Comparison of ENCODE assay signal across 7 cellular contexts in the genomic region with DNA sequence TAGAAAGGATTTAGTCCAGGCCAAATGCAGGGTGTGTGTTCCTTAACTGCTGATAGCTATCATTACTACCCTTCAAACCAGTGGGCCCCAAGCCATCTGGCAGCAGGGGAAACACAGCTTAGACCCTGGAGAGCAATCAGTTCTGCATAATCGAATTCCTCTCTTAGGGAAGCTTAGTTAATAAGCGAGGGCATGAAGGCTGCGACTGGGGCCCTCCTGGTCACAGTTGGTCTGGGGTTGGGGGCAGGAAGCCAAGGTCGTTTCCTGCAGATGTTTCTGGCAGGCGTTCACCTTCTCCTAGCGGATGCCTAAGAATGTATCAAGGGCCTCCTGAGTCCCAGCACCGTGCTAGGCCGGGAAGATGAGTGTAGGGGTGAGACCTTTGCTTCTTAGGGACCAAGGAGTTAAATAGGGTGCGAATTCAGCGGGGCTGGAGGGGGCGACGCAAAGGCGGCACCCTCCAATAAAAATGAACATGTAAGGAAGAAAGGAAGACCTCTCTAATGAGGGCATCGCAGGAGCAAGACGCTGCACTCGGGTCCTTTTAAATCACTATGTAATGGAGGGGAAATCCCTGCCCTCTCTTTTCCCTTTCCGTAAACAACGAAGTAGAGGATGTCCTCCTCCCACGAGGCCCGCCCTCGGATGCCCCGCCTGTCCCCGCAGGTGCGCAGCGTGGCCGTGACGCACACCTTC. TPM values are rescaled to one million over a fixed set of nuclear protein-coding genes. Genes with fewer than 3 reads are reported as not detected.
DNase-seq lines count a peak whose midpoint lies in the region; ATAC-seq and TF ChIP-seq lines count a peak whose summit lies in the region.

No MANE protein-coding gene starts in this region.

- peaks cover 61% of the 10 kb centered on the region for H3K4me1 Mint-ChIP-seq in central memory CD8-positive, alpha-beta T cell

- peak overlapping the region; percentile 99 for H3K27ac Mint-ChIP-seq in central memory CD8-positive, alpha-beta T cell (ENCODE audit: low read depth)

- H3K27me3 Mint-ChIP-seq in central memory CD8-positive, alpha-beta T cell = no peaks in the 10 kb centered on the region

- H3K36me3 Mint-ChIP-seq in central memory CD8-positive, alpha-beta T cell (ENCODE audit: insufficient read depth) = peaks cover 39% of the 10 kb centered on the region

- no peaks in the 10 kb centered on the region for H3K36me3 ChIP-seq in lower lobe of right lung

- H3K9me3 Mint-ChIP-seq in central memory CD8-positive, alpha-beta T cell = peaks cover 12% of the 10 kb centered on the region

- TF ChIP-seq CTCF in GM13976 (IDR thresholded peaks at IDR 0.05; ENCODE audit: borderline replicate concordance, control extremely low read depth, extremely low read depth, insufficient read depth, missing control alignments) (no peak), lower lobe of right lung (IDR thresholded peaks at IDR 0.05) (no peak)

- peak; percentile 15 for ATAC-seq in HG03108 (IDR thresholded peaks at IDR 0.05; ENCODE audit: unreplicated experiment)
- ATAC-seq in central memory CD8-positive, alpha-beta T cell (replicated peaks; ENCODE audit: extremely low read depth, poor library complexity, severe bottlenecking) = peak; percentile 39
- peak; percentile 29 to 36 for ATAC-seq in lower lobe of right lung

- H3K4me1 ChIP-seq in lower lobe of right lung = peaks cover 41% of the 10 kb centered on the region

- DNase-seq in GM13976 (ENCODE audit: low spot score) (peak; percentile 53), T-helper 22 cell (ENCODE audit: low read depth) (peak; percentile 92), lower lobe of right lung (peak; percentile 60), putamen (ENCODE audit: low spot score) (no peak)
- DNase-seq in central memory CD8-positive, alpha-beta T cell (ENCODE audit: low spot score in 2 of 2) = peak; percentile 79 to 91
- DNase-seq in stimulated activated CD8-positive, alpha-beta memory T cell treated with anti-CD3 and anti-CD28 coated beads, Interleukin-15, amount 100 ng/mL, for 24 hours (ENCODE audit: low read depth) = peak; percentile 59

- no peaks in the 10 kb centered on the region for H3K27me3 ChIP-seq in lower lobe of right lung (ENCODE audit: low read depth)

- peak overlapping the region; percentile 78 for H3K4me3 ChIP-seq in lower lobe of right lung

- no peaks in the 10 kb centered on the region for H3K9me3 ChIP-seq in lower lobe of right lung

- in situ Hi-C loops in GM13976 (cut with MboI; ENCODE audit: low sequenced_read_pairs, unreplicated experiment) = loop anchor here (10.0 to 25.0 kb wide), 2 partner anchors 85 to 377 kb away; no protein-coding TSS in a partner anchor

- peak overlapping the region; percentile 93 for H3K27ac ChIP-seq in lower lobe of right lung

- H3K4me3 Mint-ChIP-seq in central memory CD8-positive, alpha-beta T cell = peak overlapping the region; percentile 82

- intact Hi-C loops in lower lobe of right lung (cut with DNase I) = loop anchor here (5.0 kb wide), 1 partner anchor 187 kb away; the partner anchor contains the start of gene PDZD9

RNA-seq across cellular contexts. Expression of gene EEF2K, which starts 16.5 kb away (rescaled TPM):
- total RNA-seq in lower lobe of right lung = 35.2 TPM

RNA-seq across cellular contexts. Expression of gene SDR42E2, which starts 27.3 kb away (rescaled TPM):
- 0.24 TPM for total RNA-seq in lower lobe of right lung
